ENCODE assay signal across 1 cellular context in the genomic region with DNA sequence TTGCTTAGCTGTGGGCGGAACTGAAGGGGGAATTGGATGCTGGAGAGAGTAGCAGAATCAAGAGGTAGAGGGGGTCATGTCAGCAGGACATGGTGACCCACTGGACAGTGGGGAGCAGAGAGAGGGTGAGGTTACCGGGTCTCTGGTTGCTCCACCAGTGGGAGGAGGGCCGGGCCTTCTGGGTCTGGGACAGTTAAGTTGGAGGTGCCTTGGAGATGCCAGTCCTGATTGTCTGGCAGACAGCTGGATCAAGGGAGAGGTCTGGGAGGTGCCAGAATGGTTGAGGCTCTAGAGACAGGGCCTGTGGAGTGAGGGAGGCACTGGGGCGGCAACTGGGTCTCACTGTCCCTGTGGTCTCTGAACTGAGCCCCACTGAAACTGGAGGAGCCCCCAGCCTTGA.
TF ChIP-seq lines count a peak whose summit lies in the region.

No MANE protein-coding gene starts in this region.

TF ChIP-seq in SK-N-SH treated with all-trans-retinoic acid at 6 μM for 48 hours, 23 proteins besides CTCF, POLR2A, EP300 and RAD21 (continued from another document):
- TF ChIP-seq TSHZ2 (CRISPR knock-in tag; IDR thresholded peaks at IDR 0.05): no peak
- TF ChIP-seq ESRRG (CRISPR knock-in tag; IDR thresholded peaks at IDR 0.05): no peak
- TF ChIP-seq ZC3H10 (CRISPR knock-in tag; IDR thresholded peaks at IDR 0.05): no peak
- TF ChIP-seq OSR1 (CRISPR knock-in tag; IDR thresholded peaks at IDR 0.05): no peak
TF ChIP-seq in SK-N-SH treated with all-trans-retinoic acid at 6 μM for 48 hours: peak in this region for 0.
